Comparison of ENCODE assay signal across 1 cellular context in genomic region chr15:66932634-66933024, GRCh38.
TF ChIP-seq lines count a peak whose summit lies in the region.

No MANE protein-coding gene starts in this region.

TF ChIP-seq in HEK293, 187 proteins besides CTCF, POLR2A, EP300 and RAD21 (continued from another document):
- peak; percentile 66; the same call in 1 of the 2 replicates for TF ChIP-seq ZNF148 (tag by site-specific recombination; IDR thresholded peaks at IDR 0.05; ENCODE audit: borderline replicate concordance)
- no peak for TF ChIP-seq ZBTB10 (tag by site-specific recombination; IDR thresholded peaks at IDR 0.05)
- no peak for TF ChIP-seq ZNF510 (tag by site-specific recombination; IDR thresholded peaks at IDR 0.05; ENCODE audit: insufficient replicate concordance)
- peak; percentile 67; the same call in 1 of the 2 replicates for TF ChIP-seq ZNF621 (tag by site-specific recombination; IDR thresholded peaks at IDR 0.05)
- TF ChIP-seq REPIN1 (tag by site-specific recombination; IDR thresholded peaks at IDR 0.05; ENCODE audit: low read depth): no peak
- TF ChIP-seq ZSCAN30 (tag by site-specific recombination; IDR thresholded peaks at IDR 0.05): no peak
- peak; percentile 80; the same call in 1 of the 2 replicates for TF ChIP-seq ZNF311 (tag by site-specific recombination; IDR thresholded peaks at IDR 0.05; ENCODE audit: borderline replicate concordance)
- TF ChIP-seq SALL2 (tag by site-specific recombination; IDR thresholded peaks at IDR 0.05; ENCODE audit: borderline replicate concordance): peak; percentile 90
- TF ChIP-seq ZFHX2 (tag by site-specific recombination; conservative IDR thresholded peaks at IDR 0.05): peak; percentile 28; the same call in 1 of the 2 replicates
- TF ChIP-seq, protein P1, sequence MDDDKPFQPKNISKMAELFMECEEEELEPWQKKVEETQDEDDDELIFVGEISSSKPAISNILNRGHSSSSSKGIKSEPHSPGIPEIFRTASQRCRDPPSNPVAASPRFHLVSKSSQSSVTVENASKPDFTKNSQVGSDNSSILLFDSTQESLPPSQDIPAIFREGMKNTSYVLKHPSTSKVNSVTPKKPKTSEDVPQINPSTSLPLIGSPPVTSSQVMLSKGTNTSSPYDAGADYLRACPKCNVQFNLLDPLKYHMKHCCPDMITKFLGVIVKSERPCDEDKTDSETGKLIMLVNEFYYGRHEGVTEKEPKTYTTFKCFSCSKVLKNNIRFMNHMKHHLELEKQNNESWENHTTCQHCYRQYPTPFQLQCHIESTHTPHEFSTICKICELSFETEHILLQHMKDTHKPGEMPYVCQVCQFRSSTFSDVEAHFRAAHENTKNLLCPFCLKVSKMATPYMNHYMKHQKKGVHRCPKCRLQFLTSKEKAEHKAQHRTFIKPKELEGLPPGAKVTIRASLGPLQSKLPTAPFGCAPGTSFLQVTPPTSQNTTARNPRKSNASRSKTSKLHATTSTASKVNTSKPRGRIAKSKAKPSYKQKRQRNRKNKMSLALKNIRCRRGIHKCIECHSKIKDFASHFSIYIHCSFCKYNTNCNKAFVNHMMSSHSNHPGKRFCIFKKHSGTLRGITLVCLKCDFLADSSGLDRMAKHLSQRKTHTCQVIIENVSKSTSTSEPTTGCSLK (tag by site-specific recombination; IDR thresholded peaks at IDR 0.05): 0 out of 2 replicates have a peak, but pooled peaks have one; percentile 76
- TF ChIP-seq SETDB1 (IDR thresholded peaks at IDR 0.05; ENCODE audit: insufficient read length, low read length): no peak
- TF ChIP-seq ZBTB20 (tag by site-specific recombination; IDR thresholded peaks at IDR 0.05): 0 out of 2 replicates have a peak, but pooled peaks have one; percentile 21
- TF ChIP-seq ZBTB48 (tag by site-specific recombination; IDR thresholded peaks at IDR 0.05): peak; percentile 50; the same call in 1 of the 2 replicates
- TF ChIP-seq, protein P2, sequence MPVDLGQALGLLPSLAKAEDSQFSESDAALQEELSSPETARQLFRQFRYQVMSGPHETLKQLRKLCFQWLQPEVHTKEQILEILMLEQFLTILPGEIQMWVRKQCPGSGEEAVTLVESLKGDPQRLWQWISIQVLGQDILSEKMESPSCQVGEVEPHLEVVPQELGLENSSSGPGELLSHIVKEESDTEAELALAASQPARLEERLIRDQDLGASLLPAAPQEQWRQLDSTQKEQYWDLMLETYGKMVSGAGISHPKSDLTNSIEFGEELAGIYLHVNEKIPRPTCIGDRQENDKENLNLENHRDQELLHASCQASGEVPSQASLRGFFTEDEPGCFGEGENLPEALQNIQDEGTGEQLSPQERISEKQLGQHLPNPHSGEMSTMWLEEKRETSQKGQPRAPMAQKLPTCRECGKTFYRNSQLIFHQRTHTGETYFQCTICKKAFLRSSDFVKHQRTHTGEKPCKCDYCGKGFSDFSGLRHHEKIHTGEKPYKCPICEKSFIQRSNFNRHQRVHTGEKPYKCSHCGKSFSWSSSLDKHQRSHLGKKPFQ (tag by site-specific recombination; IDR thresholded peaks at IDR 0.05): peak; percentile 95
- TF ChIP-seq, protein P3, sequence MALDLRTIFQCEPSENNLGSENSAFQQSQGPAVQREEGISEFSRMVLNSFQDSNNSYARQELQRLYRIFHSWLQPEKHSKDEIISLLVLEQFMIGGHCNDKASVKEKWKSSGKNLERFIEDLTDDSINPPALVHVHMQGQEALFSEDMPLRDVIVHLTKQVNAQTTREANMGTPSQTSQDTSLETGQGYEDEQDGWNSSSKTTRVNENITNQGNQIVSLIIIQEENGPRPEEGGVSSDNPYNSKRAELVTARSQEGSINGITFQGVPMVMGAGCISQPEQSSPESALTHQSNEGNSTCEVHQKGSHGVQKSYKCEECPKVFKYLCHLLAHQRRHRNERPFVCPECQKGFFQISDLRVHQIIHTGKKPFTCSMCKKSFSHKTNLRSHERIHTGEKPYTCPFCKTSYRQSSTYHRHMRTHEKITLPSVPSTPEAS (tag by site-specific recombination; IDR thresholded peaks at IDR 0.05): peak; percentile 65; the same call in 1 of the 2 replicates
- TF ChIP-seq ZNF571 (tag by site-specific recombination; IDR thresholded peaks at IDR 0.05): 0 out of 2 replicates have a peak, but pooled peaks have one; percentile 40
